ENCODE assay signal across 5 cellular contexts in genomic region chr12:16034136-16034817, GRCh38.
"Had no signal": no experiment of that assay in that cellular context is flagged by ENCODE, and none has a peak within 500 bp of the region (broad histone marks: within the 10 kb centered on the region; RNA-seq: fewer than 3 reads in every experiment).

No MANE protein-coding gene starts in this region.

- H3K4me3 ChIP-seq: GM23338, K562 had no signal

- H3K27ac Mint-ChIP-seq: GM23338, H9 had no signal

- H3K4me3 Mint-ChIP-seq: GM23338, H9 had no signal

- H3K9me3 Mint-ChIP-seq: GM23338, H9 had no signal

- ATAC-seq: GM23338, K562 had no signal

- DNase-seq: H9, HCEC 1CT, IMR-90 had no signal
